1 cellular context compared by ENCODE assay signal in the genomic region with DNA sequence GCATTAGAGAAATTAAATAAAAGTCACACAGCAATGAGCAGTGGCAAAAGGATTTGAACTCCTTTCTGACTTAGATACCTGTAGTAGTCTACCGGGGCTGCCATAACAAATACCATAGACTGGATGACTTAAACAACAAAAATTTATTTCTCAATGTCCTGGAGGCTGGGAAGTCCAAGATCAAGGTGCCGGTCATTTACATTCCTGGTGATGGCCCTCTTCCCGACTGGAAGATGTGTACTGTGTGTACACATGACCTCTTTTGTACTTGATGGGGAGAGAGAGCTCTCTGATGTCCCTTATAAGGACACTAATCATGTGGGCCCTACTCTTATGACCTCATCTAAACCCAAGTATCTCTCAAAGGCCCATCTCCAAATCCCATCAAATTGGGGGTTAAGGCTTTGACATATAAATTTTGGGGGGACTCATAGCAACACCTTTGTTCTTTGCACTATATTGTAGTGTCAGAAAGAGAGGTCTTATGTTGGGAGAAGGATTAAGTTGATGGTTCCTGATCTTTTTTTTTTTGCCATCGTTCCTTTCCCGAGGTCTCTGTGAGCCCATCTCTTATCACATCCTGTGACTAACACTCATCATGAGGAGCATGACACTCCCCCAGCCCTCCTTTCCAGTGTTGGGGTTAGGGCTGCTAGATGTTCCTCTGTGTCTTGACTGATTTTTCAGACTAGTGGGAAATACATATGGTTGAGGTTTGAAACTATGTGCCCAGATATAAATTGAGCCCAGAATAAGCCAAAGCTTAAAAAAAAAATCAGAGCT.
A peak's percentile ranks its signal among the peaks of the same experiment; 100 is the strongest.
TF ChIP-seq lines count a peak whose summit lies in the region.

No MANE protein-coding gene starts in this region.

TF ChIP-seq in K562, 482 proteins besides CTCF, POLR2A, EP300 and RAD21 (continued from another document):
- TF ChIP-seq HMG20A (CRISPR knock-in tag; conservative IDR thresholded peaks at IDR 0.05) (no peak), SMAD4 (CRISPR knock-in tag; conservative IDR thresholded peaks at IDR 0.05) (no peak), PYGO2 (tag; IDR thresholded peaks at IDR 0.05) (0 out of 2 replicates have a peak, but pooled peaks have one; percentile 6), CTBP1 (IDR thresholded peaks at IDR 0.05; ENCODE audit: borderline replicate concordance) (peak; percentile 19; the same call in 1 of the 2 replicates), HDAC6 (IDR thresholded peaks at IDR 0.05; ENCODE audit: low read depth, low read length) (no peak), NR2C2 (CRISPR knock-in tag; IDR thresholded peaks at IDR 0.05) (no peak), NR2C2 (tag; IDR thresholded peaks at IDR 0.05) (peak; percentile 16; the same call in 1 of the 2 replicates), ZNF175 (CRISPR knock-in tag; IDR thresholded peaks at IDR 0.05; ENCODE audit: low read depth) (peak; percentile 23; the same call in 1 of the 2 replicates), CREB1 (IDR thresholded peaks at IDR 0.05) (no peak), CREB1 (CRISPR knock-in tag; IDR thresholded peaks at IDR 0.05) (no peak), ATF7 (IDR thresholded peaks at IDR 0.05) (0 out of 2 replicates have a peak, but pooled peaks have one; percentile 48), MEIS2 (IDR thresholded peaks at IDR 0.05; ENCODE audit: partially characterized antibody) (peak; percentile 15), NR2C1 (IDR thresholded peaks at IDR 0.05) (no peak), NR2C1 (tag; IDR thresholded peaks at IDR 0.05) (0 out of 2 replicates have a peak, but pooled peaks have one; percentile 25), ETV1 (tag; conservative IDR thresholded peaks at IDR 0.05; ENCODE audit: low read depth) (0 out of 2 replicates have a peak, but pooled peaks have one; percentile 31), ZNF584 (CRISPR knock-in tag; IDR thresholded peaks at IDR 0.05; ENCODE audit: low read depth) (peak; percentile 43; the same call in 1 of the 2 replicates)
- TF ChIP-seq, protein P1, sequence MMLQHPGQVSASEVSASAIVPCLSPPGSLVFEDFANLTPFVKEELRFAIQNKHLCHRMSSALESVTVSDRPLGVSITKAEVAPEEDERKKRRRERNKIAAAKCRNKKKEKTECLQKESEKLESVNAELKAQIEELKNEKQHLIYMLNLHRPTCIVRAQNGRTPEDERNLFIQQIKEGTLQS (IDR thresholded peaks at IDR 0.05) = peak; percentile 62; the same call in 1 of the 2 replicates
- TF ChIP-seq, protein P1 (CRISPR knock-in tag; conservative IDR thresholded peaks at IDR 0.05) = no peak
- TF ChIP-seq, protein P2, sequence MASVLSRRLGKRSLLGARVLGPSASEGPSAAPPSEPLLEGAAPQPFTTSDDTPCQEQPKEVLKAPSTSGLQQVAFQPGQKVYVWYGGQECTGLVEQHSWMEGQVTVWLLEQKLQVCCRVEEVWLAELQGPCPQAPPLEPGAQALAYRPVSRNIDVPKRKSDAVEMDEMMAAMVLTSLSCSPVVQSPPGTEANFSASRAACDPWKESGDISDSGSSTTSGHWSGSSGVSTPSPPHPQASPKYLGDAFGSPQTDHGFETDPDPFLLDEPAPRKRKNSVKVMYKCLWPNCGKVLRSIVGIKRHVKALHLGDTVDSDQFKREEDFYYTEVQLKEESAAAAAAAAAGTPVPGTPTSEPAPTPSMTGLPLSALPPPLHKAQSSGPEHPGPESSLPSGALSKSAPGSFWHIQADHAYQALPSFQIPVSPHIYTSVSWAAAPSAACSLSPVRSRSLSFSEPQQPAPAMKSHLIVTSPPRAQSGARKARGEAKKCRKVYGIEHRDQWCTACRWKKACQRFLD (CRISPR knock-in tag; IDR thresholded peaks at IDR 0.05) = peak; percentile 16; the same call in 1 of the 2 replicates
